8 cellular contexts compared by ENCODE assay signal in the genomic region with DNA sequence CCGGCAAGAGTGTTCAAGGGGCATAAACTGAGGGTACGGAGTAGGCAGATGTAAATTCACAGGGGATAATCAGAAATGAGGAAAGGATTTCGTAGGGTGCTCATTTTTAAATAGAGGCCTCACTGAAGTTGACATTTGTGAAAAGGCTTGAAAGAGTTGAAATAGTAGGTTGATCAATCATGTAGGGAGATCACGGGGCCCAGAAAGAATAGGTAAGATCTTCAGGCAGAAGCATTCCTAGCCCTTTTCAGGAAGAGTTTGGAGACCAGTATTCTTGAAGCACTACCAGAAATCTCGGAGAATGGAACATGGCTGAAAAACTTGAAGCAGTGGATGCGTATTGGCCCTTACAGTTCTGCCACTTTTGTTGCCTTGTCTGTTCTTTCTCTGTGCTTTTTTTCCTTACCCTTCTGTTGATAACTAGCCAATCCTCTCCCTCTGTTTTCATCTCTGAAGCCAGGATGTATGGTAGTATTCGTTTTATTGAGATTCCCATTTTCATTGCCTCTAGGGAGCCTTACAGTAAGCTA. TPM values are rescaled to one million over a fixed set of nuclear protein-coding genes. Genes with fewer than 3 reads are reported as not detected.
DNase-seq lines count a peak whose midpoint lies in the region; ATAC-seq, FAIRE-seq and TF ChIP-seq lines count a peak whose summit lies in the region.

No MANE protein-coding gene starts in this region.

- WGBS in aorta, 2 donors, result 23 to 25% methylated on average over 7 of the region's 7 CpGs

- H3K9me3 ChIP-seq in lower lobe of right lung (no peaks in the 10 kb centered on the region), aorta (ENCODE audit: control insufficient read depth, low read length) (no peaks in the 10 kb centered on the region)

- intact Hi-C loops in lower lobe of right lung (cut with DNase I), result no loop called here
- intact Hi-C loops in aorta (cut with DNase I), result loop anchor here in 1 of 2 donors (5.0 to 10.0 kb wide), 3 partner anchors 732 to 1272 kb away; a partner anchor contains a TSS

- H3K4me1 ChIP-seq in lower lobe of right lung, result peaks cover 27% of the 10 kb centered on the region
- peaks cover 0 to 1% of the 10 kb centered on the region in 2 donors for H3K4me1 ChIP-seq in aorta (ENCODE audit: control insufficient read depth in 1 of 2, insufficient read depth in 2 of 2, low read length in 2 of 2)

- TF ChIP-seq CTCF in C4-2B (conservative IDR thresholded peaks at IDR 0.05) (no peak), lower lobe of right lung (IDR thresholded peaks at IDR 0.05) (no peak)

- H3K27me3 ChIP-seq in lower lobe of right lung (ENCODE audit: low read depth) (no peaks in the 10 kb centered on the region), aorta (ENCODE audit: control insufficient read depth in 1 of 2, insufficient read depth in 2 of 2, low read length in 1 of 2) (no peaks in the 10 kb centered on the region)

- ATAC-seq in GM19397 (IDR thresholded peaks at IDR 0.05; ENCODE audit: unreplicated experiment), result peak; percentile 10
- peak; percentile 14 for ATAC-seq in HG03442 (IDR thresholded peaks at IDR 0.05; ENCODE audit: unreplicated experiment)
- no peak for ATAC-seq in lower lobe of right lung
- ATAC-seq in aorta (ENCODE audit: low FRiP score), result no peak

- H3K27ac ChIP-seq in C4-2B, result peak overlapping the region; percentile 95
- H3K27ac ChIP-seq in angular gyrus (ENCODE audit: low read depth, low read length), result peak overlapping the region; percentile 97
- peak overlapping the region; percentile 98 for H3K27ac ChIP-seq in lower lobe of right lung
- peak overlapping the region; percentile 33 to 47 for H3K27ac ChIP-seq in aorta (ENCODE audit: low read depth in 1 of 2, low read length in 2 of 2)

- FAIRE-seq in GM12891 (lab: Jason Lieb, UNC), result no peak

- H3K4me3 ChIP-seq in lower lobe of right lung (peak overlapping the region; percentile 73), aorta (ENCODE audit: low read length in 2 of 2) (peak overlapping the region; percentile 35 to 65)

- DNase-seq in lower lobe of right lung (no peak), aorta (no peak), DMS114 treated with DMSO at 0.1 percent for 48 hours (lab: John Stamatoyannopoulos, UW; ENCODE audit: unreplicated experiment) (no peak), GM12891 (ENCODE audit: insufficient read length, low spot score) (no peak)

- H3K36me3 ChIP-seq in lower lobe of right lung, result peaks cover 26% of the 10 kb centered on the region
- no peaks in the 10 kb centered on the region for H3K36me3 ChIP-seq in aorta (ENCODE audit: control insufficient read depth in 1 of 2, insufficient read depth in 2 of 2, low read length in 1 of 2)

- TF ChIP-seq POLR2A in GM12891 (IDR thresholded peaks at IDR 0.05; ENCODE audit: low read depth, low read length), result no peak

TF ChIP-seq in GM12891, 5 proteins besides CTCF, POLR2A, EP300 and RAD21:
- TF ChIP-seq POU2F2 (IDR thresholded peaks at IDR 0.05; ENCODE audit: low read depth, low read length), result no peak
- no peak for TF ChIP-seq PAX5 (IDR thresholded peaks at IDR 0.05; ENCODE audit: insufficient read depth, low read length, severe bottlenecking)
- no peak for TF ChIP-seq TAF1 (IDR thresholded peaks at IDR 0.05; ENCODE audit: low read depth, low read length)
- TF ChIP-seq SPI1 (IDR thresholded peaks at IDR 0.05; ENCODE audit: low read depth, low read length), result no peak
- no peak for TF ChIP-seq POLR2AphosphoS5 (IDR thresholded peaks at IDR 0.05; ENCODE audit: low read depth, low read length)

RNA-seq across cellular contexts. Expression of a gene that starts 0.5 kb away (rescaled TPM):
- total RNA-seq in lower lobe of right lung (53.7 TPM), aorta (10 to 100 TPM; 83.4 to 96.9 TPM)
- 10 to 100 TPM; 23.0 to 35.4 TPM for polyA plus RNA-seq in aorta
- polyA plus RNA-seq in GM12891 (2012; ENCODE audit: low read depth, missing spikeins), result 41.0 TPM

Comparison
In these comparisons a context has a peak if more than half of its experiments do, and no peak if none do; other contexts are left out.
1. H3K27ac ChIP-seq: peak in every context shown above with its lines; median percentile 98 in lower lobe of right lung; 97 in angular gyrus; 95 in C4-2B; 40 in aorta.
2. ATAC-seq: peak in GM19397 (single experiment) and HG03442 (single experiment); none in lower lobe of right lung (0 of 2) and aorta (single experiment).